25 cellular contexts compared by ENCODE assay signal in genomic region chr11:1392561-1392960, GRCh38. TPM values are rescaled to one million over a fixed set of nuclear protein-coding genes. Genes with fewer than 3 reads are reported as not detected.
A peak's percentile ranks its signal among the peaks of the same experiment; 100 is the strongest.
DNase-seq lines count a peak whose midpoint lies in the region; FAIRE-seq and TF ChIP-seq lines count a peak whose summit lies in the region.
"Had no signal": no experiment of that assay in that cellular context is flagged by ENCODE, and none has a peak within 500 bp of the region (broad histone marks: within the 10 kb centered on the region; RNA-seq: fewer than 3 reads in every experiment).

No MANE protein-coding gene starts in this region.

- no peaks in the 10 kb centered on the region for H3K36me3 ChIP-seq in kidney (ENCODE audit: control insufficient read depth in 1 of 2, insufficient read depth in 2 of 2, low read length in 2 of 2)
- H3K36me3 ChIP-seq: BE2C, HAP-1 had no signal

- H3K4me3 ChIP-seq in kidney (ENCODE audit: low read length in 2 of 2) = no peak overlapping the region
- H3K4me3 ChIP-seq: SK-N-MC had no signal

- TF ChIP-seq CTCF in VCaP (conservative IDR thresholded peaks at IDR 0.05) (no peak), kidney (IDR thresholded peaks at IDR 0.05; ENCODE audit: borderline replicate concordance, extremely low read depth, insufficient read depth) (no peak)

- peak overlapping the region; percentile 97 for H3K27ac ChIP-seq in VCaP
- peak overlapping the region; percentile 85 for H3K27ac ChIP-seq in angular gyrus (ENCODE audit: low read depth, low read length)
- no peak overlapping the region for H3K27ac ChIP-seq in kidney (ENCODE audit: low read depth in 2 of 2, low read length in 2 of 2)
- peak overlapping the region; percentile 84 for H3K27ac ChIP-seq in temporal lobe (ENCODE audit: low read depth, low read length)
- H3K27ac ChIP-seq: SK-N-MC had no signal

- intact Hi-C loops in kidney (cut with DNase I) = no loop called here

- DNase-seq in kidney (peak; percentile 68), AG20443 (ENCODE audit: low spot score) (no peak), NCI-H2107 treated with DMSO at 0.1 percent for 48 hours (lab: John Stamatoyannopoulos, UW; ENCODE audit: unreplicated experiment) (no peak), hepatic stellate cell (ENCODE audit: low spot score) (no peak)
- DNase-seq: BE2C; CD8-positive, alpha-beta memory T cell; DMS 273 treated with DMSO at 0.1 percent for 48 hours; DMS79 treated with DMSO at 0.1 percent for 48 hours; GF-D8; GOT3; HFFc6; Karpas-422; NCI-H1436; NCI-H187 treated with DMSO at 0.1 percent for 48 hours; NCI-H524; NCI-H774; SIG-M5 had no signal

- H3K9ac ChIP-seq in kidney (ENCODE audit: low read length in 2 of 2) = no peak overlapping the region

- no peak for FAIRE-seq in kidney (lab: Jason Lieb, UNC)
- FAIRE-seq: GM12891, RCC 7860 had no signal

- no peaks in the 10 kb centered on the region for H3K9me3 ChIP-seq in kidney (ENCODE audit: control insufficient read depth in 1 of 2, low read length in 2 of 2)
- H3K9me3 ChIP-seq: BE2C, HAP-1 had no signal

- H3K4me1 ChIP-seq in kidney (ENCODE audit: control insufficient read depth in 1 of 2, insufficient read depth in 1 of 2, low read depth in 1 of 2, low read length in 2 of 2) = peaks cover 0 to 3% of the 10 kb centered on the region in 2 donors
- H3K4me1 ChIP-seq: BE2C had no signal

RNA-seq across cellular contexts. Expression of gene BRSK2, which starts 2.8 kb away (rescaled TPM):
- total RNA-seq in kidney (1.2 TPM), temporal lobe (31.7 TPM)
- polyA plus RNA-seq in kidney (ENCODE audit: insufficient read depth, low read depth, low replicate concordance) = 0.43 TPM
- polyA plus RNA-seq: CD14-positive monocyte had no signal

Comparison
In these comparisons a context has a peak if more than half of its experiments do, and no peak if none do; other contexts are left out.
1. H3K27ac ChIP-seq: peak in VCaP (single experiment), angular gyrus (single experiment) and temporal lobe (single experiment); none in kidney (0 of 2).
2. RNA of gene BRSK2, which starts 2.8 kb away (total RNA-seq): 31.7 TPM in temporal lobe (single experiment); 1.2 TPM in kidney (single experiment); every median in the first group is over 10 times any median in the second.